In genomic region chr1:169107673-169108160, GRCh38 we compare ENCODE assay signal across 8 cellular contexts. TPM values are rescaled to one million over a fixed set of nuclear protein-coding genes. Genes with fewer than 3 reads are reported as not detected.
DNase-seq lines count a peak whose midpoint lies in the region; ATAC-seq and TF ChIP-seq lines count a peak whose summit lies in the region.

No MANE protein-coding gene starts in this region.

- H3K9me3 Mint-ChIP-seq in endothelial cell (ENCODE audit: unreplicated experiment): no peaks in the 10 kb centered on the region
- H3K9me3 Mint-ChIP-seq in nephron progenitor cell: no peaks in the 10 kb centered on the region

- peaks cover 1% of the 10 kb centered on the region; the same call in 1 of the 2 replicates for H3K36me3 ChIP-seq in GM06990 (ENCODE audit: control insufficient read depth, insufficient read depth, low read length)

- ATAC-seq in HG03175 (IDR thresholded peaks at IDR 0.05; ENCODE audit: unreplicated experiment): no peak
- no peak for ATAC-seq in HG02870 (IDR thresholded peaks at IDR 0.05; ENCODE audit: unreplicated experiment)
- ATAC-seq in GM19467 (IDR thresholded peaks at IDR 0.05; ENCODE audit: unreplicated experiment): no peak

- TF ChIP-seq CTCF in GM06990 (IDR thresholded peaks at IDR 0.05; ENCODE audit: insufficient read depth, low read length, poor library complexity, severe bottlenecking) (no peak), endothelial cell (IDR thresholded peaks at IDR 0.05; ENCODE audit: unreplicated experiment) (no peak), nephron progenitor cell (IDR thresholded peaks at IDR 0.05) (no peak)

- H3K27me3 Mint-ChIP-seq in endothelial cell (ENCODE audit: unreplicated experiment) (peaks cover 8% of the 10 kb centered on the region), nephron progenitor cell (ENCODE audit: low read depth, poor library complexity) (no peaks in the 10 kb centered on the region)

- H3K4me3 Mint-ChIP-seq in endothelial cell (ENCODE audit: unreplicated experiment): peak overlapping the region; percentile 93
- H3K4me3 Mint-ChIP-seq in nephron progenitor cell: peak overlapping the region; percentile 92

- no peaks in the 10 kb centered on the region for H3K27me3 ChIP-seq in GM06990 (replicated peaks; ENCODE audit: control insufficient read depth, insufficient read depth, low read length)

- H3K4me1 Mint-ChIP-seq in endothelial cell (ENCODE audit: unreplicated experiment) (peaks cover 21% of the 10 kb centered on the region), nephron progenitor cell (peaks cover 60% of the 10 kb centered on the region)

- no peak for DNase-seq in GM06990 (ENCODE audit: extremely low read depth, insufficient read length)
- DNase-seq in RKO (ENCODE audit: low spot score): peak; percentile 72
- no peak for DNase-seq in endothelial cell (ENCODE audit: low spot score)
- no peak for DNase-seq in nephron progenitor cell
- DNase-seq in NAMALWA (ENCODE audit: low spot score): no peak

- peak overlapping the region; percentile 89 for H3K4me3 ChIP-seq in GM06990 (replicated peaks; ENCODE audit: low read depth, low read length)

- H3K36me3 Mint-ChIP-seq in endothelial cell (ENCODE audit: low read depth, unreplicated experiment) (peaks cover 3% of the 10 kb centered on the region), nephron progenitor cell (ENCODE audit: low read depth) (peaks cover 24% of the 10 kb centered on the region)

- H3K27ac Mint-ChIP-seq in endothelial cell (ENCODE audit: unreplicated experiment) (peak overlapping the region; percentile 68), nephron progenitor cell (peak overlapping the region; percentile 18)

RNA-seq across cellular contexts. Expression of gene ATP1B1, which starts 1.2 kb away (rescaled TPM):
- 6.0 TPM for total RNA-seq in endothelial cell (ENCODE audit: unreplicated experiment)
